ENCODE assay signal across 8 cellular contexts in the genomic region with DNA sequence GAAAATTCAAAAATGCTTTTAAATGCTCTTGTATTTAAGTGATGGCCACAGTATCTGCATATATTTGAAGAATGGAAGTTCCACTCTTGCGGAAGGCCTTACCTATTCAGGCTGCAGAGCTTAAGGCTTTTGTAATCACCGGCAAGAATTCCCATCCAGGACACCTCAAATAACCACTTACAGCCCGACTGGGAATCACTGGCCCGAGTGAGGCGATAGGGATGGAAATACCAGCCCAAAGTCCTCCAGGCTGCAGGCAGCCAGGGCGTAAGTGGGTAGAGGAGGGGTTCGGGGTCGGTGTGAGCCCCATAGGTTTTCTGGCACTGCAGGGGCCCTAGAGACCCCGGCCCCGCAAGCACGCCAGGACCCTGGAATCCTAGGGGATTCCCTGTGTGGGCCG. TPM values are rescaled to one million over a fixed set of nuclear protein-coding genes. Genes with fewer than 3 reads are reported as not detected.
DNase-seq lines count a peak whose midpoint lies in the region; ATAC-seq, FAIRE-seq and TF ChIP-seq lines count a peak whose summit lies in the region.

No MANE protein-coding gene starts in this region.

- peaks cover 0 to 4% of the 10 kb centered on the region in 2 experiments for H3K36me3 ChIP-seq in endothelial cell of umbilical vein (ENCODE audit: control insufficient read depth in 2 of 2, extremely low read depth in 1 of 2, insufficient read depth in 2 of 2, low read length in 2 of 2)
- H3K36me3 ChIP-seq in neuronal stem cell (replicated peaks in 1 of 2; ENCODE audit: control insufficient read depth in 2 of 2, insufficient read depth in 2 of 2, low read length in 2 of 2): peaks cover 0 to 17% of the 10 kb centered on the region in 2 donors

- H2AFZ ChIP-seq in endothelial cell of umbilical vein (ENCODE audit: low read depth, low read length) (peak overlapping the region; percentile 22), neuronal stem cell (ENCODE audit: low read length) (peak overlapping the region; percentile 96)

- H3K27ac ChIP-seq in endothelial cell of umbilical vein (ENCODE audit: insufficient read depth, low read depth, low read length) (peak overlapping the region; percentile 89), neuronal stem cell (replicated peaks; ENCODE audit: low read length) (no peak overlapping the region)

- dilution Hi-C loops in endothelial cell of umbilical vein (cut with MboI; ENCODE audit: extremely low pct_ligation_motif_present, low sequenced_read_pairs): no loop called here

- TSS peak; percentile 67 for BruUV-seq in endothelial cell of umbilical vein (replicated peaks; lab: Mats Ljungman, UMichigan)

- POLR2A ChIA-PET in endothelial cell of umbilical vein (lab: Charles Lee): interaction anchor here (1.2 kb wide), 1 partner anchor 13 kb away, joined by 3 read pairs; no protein-coding TSS in a partner anchor

- intact Hi-C loops in endothelial cell of umbilical vein (cut with micrococcal nuclease): loop anchor here (1.0 to 5.0 kb wide), 6 partner anchors 13 to 164 kb away; partner anchors contain the start of gene CMTM8

- H3K4me2 ChIP-seq in endothelial cell of umbilical vein (ENCODE audit: insufficient read depth, low read length) (peak overlapping the region; percentile 70), neuronal stem cell (ENCODE audit: insufficient read depth, low read length, poor library complexity, severe bottlenecking) (peak overlapping the region; percentile 55)

- H3K9me1 ChIP-seq in endothelial cell of umbilical vein (replicated peaks; ENCODE audit: control insufficient read depth, extremely low read depth, insufficient read depth, low read length): no peaks in the 10 kb centered on the region

- H3K9me3 ChIP-seq in endothelial cell of umbilical vein (replicated peaks; ENCODE audit: control insufficient read depth, insufficient read depth, low read length): no peaks in the 10 kb centered on the region
- H3K9me3 ChIP-seq in neuronal stem cell (replicated peaks in 1 of 2; ENCODE audit: control insufficient read depth in 2 of 2, insufficient read depth in 1 of 2, low read depth in 1 of 2, low read length in 2 of 2): no peaks in the 10 kb centered on the region

- no CpG with 5 or more reads among the region's 12 CpGs for WGBS in neuronal stem cell (ENCODE audit: extremely low coverage in 2 of 2, insufficient read length in 2 of 2, insufficient replicate concordance in 1 of 2), 2 donors

- H3K18ac ChIP-seq in neuronal stem cell (ENCODE audit: low read length): peak overlapping the region; percentile 92

- in situ Hi-C loops in KBM-7 (cut with MboI; ENCODE audit: low pct_unique_long_range_greater_than_20kb, low sequenced_read_pairs): no loop called here

- H3K4ac ChIP-seq in neuronal stem cell (ENCODE audit: low read length): no peak overlapping the region

- peak overlapping the region; percentile 42 for H2BK15ac ChIP-seq in neuronal stem cell (ENCODE audit: low read length)

- H3K27me3 ChIP-seq in endothelial cell of umbilical vein (ENCODE audit: control insufficient read depth in 2 of 2, insufficient read depth in 2 of 2, low read length in 2 of 2) (no peaks in the 10 kb centered on the region), neuronal stem cell (ENCODE audit: control insufficient read depth in 3 of 3, insufficient read depth in 3 of 3, low read depth in 1 of 3, low read length in 3 of 3) (peaks cover 0 to 3% (median 0%) of the 10 kb centered on the region in 3 experiments)

- TF ChIP-seq CTCF in NB4 (IDR thresholded peaks at IDR 0.05; ENCODE audit: low read depth, low read length) (no peak), endothelial cell of umbilical vein (IDR thresholded peaks at IDR 0.05; ENCODE audit: extremely low read depth in 1 of 2, insufficient read depth in 1 of 2, low read depth in 1 of 2, low read length in 2 of 2) (no peak)

- H3K9ac ChIP-seq in endothelial cell of umbilical vein (replicated peaks; ENCODE audit: extremely low read depth, insufficient read depth, low read length) (peak overlapping the region; percentile 59), neuronal stem cell (ENCODE audit: low read depth, low read length, poor library complexity) (no peak overlapping the region)

- H3K4me1 ChIP-seq in endothelial cell of umbilical vein (ENCODE audit: control insufficient read depth, extremely low read depth, insufficient read depth, low read length) (peaks cover 34% of the 10 kb centered on the region), neuronal stem cell (ENCODE audit: control insufficient read depth in 2 of 2, insufficient read depth in 1 of 2, low read depth in 1 of 2, low read length in 2 of 2) (peaks cover 6 to 14% of the 10 kb centered on the region in 2 donors)

- H3K4me3 ChIP-seq in NB4 (ENCODE audit: low read depth, low read length): peak overlapping the region; percentile 64
- peak overlapping the region in 1 of 3 experiments; percentile 47 for H3K4me3 ChIP-seq in endothelial cell of umbilical vein (replicated peaks in 1 of 3; ENCODE audit: insufficient read depth in 1 of 3, low read depth in 1 of 3, low read length in 3 of 3)
- H3K4me3 ChIP-seq in neuronal stem cell (ENCODE audit: low read length in 2 of 2): peak overlapping the region in 1 of 2 donors; percentile 46

- TF ChIP-seq POLR2A in NB4 (IDR thresholded peaks at IDR 0.05; ENCODE audit: extremely low read depth, insufficient read length) (no peak), endothelial cell of umbilical vein (IDR thresholded peaks at IDR 0.05; ENCODE audit: low read depth, low read length) (no peak)

- no peak overlapping the region for H3K23ac ChIP-seq in neuronal stem cell (ENCODE audit: low read depth, low read length, poor library complexity)

- DNase-seq in NB4 (ENCODE audit: low read depth) (no peak), endothelial cell of umbilical vein (ENCODE audit: low read depth, low spot score) (no peak), neuronal stem cell (ENCODE audit: low spot score) (no peak), KBM-7 (no peak), NCI-H1930 (lab: John Stamatoyannopoulos, UW) (no peak)

- FAIRE-seq in endothelial cell of umbilical vein (lab: Jason Lieb, UNC): no peak

- H2BK12ac ChIP-seq in neuronal stem cell (ENCODE audit: low read length): no peak overlapping the region

- H4K20me1 ChIP-seq in endothelial cell of umbilical vein (replicated peaks; ENCODE audit: control insufficient read depth, extremely low read depth, insufficient read depth, low read length): no peaks in the 10 kb centered on the region

- no peak overlapping the region for H2BK120ac ChIP-seq in neuronal stem cell (ENCODE audit: low read depth, low read length)

- H4K91ac ChIP-seq in neuronal stem cell (ENCODE audit: low read depth, low read length, poor library complexity): no peak overlapping the region

- peaks cover 67% of the 10 kb centered on the region for H3K79me2 ChIP-seq in endothelial cell of umbilical vein (ENCODE audit: control insufficient read depth, insufficient read depth, low read length)

- no peak overlapping the region for H2BK5ac ChIP-seq in neuronal stem cell (ENCODE audit: low read length)

- H2AK5ac ChIP-seq in neuronal stem cell (ENCODE audit: low read depth, low read length): no peak overlapping the region

- no peaks in the 10 kb centered on the region for H3K79me1 ChIP-seq in neuronal stem cell (ENCODE audit: low read depth, low read length)

- no peak overlapping the region for H4K8ac ChIP-seq in neuronal stem cell (ENCODE audit: low read depth, low read length)

- CTCF ChIA-PET in endothelial cell of umbilical vein (lab: Charles Lee): interaction anchor here (0.8 to 4.1 kb wide), 5 partner anchors 10 to 105 kb away, joined by 3 to 41 read pairs (median 7); partner anchors contain the start of gene CMTM7

- ATAC-seq in GM19395 (IDR thresholded peaks at IDR 0.05; ENCODE audit: unreplicated experiment) (peak; percentile 27), GM19035 (IDR thresholded peaks at IDR 0.05; ENCODE audit: unreplicated experiment) (no peak), HG02852 (IDR thresholded peaks at IDR 0.05; ENCODE audit: unreplicated experiment) (no peak)

- H3K14ac ChIP-seq in neuronal stem cell (ENCODE audit: low read length): no peak overlapping the region

TF ChIP-seq in endothelial cell of umbilical vein, 7 proteins besides CTCF, POLR2A, EP300 and RAD21:
- TF ChIP-seq MYC (IDR thresholded peaks at IDR 0.05; ENCODE audit: low read depth, low read length): no peak
- no peak for TF ChIP-seq EZH2 (IDR thresholded peaks at IDR 0.05; ENCODE audit: borderline replicate concordance, low read depth, low read length, severe bottlenecking)
- no peak for TF ChIP-seq FOS (IDR thresholded peaks at IDR 0.05; ENCODE audit: borderline replicate concordance, insufficient read depth, low read length)
- no peak for TF ChIP-seq JUN (IDR thresholded peaks at IDR 0.05; ENCODE audit: borderline replicate concordance, insufficient read depth, insufficient read length, low read depth)
- TF ChIP-seq GATA2 (IDR thresholded peaks at IDR 0.05; ENCODE audit: insufficient read depth, insufficient read length, low read depth, low read length): no peak
- TF ChIP-seq POLR2AphosphoS5 (IDR thresholded peaks at IDR 0.05; ENCODE audit: insufficient read depth, low read depth, low read length): no peak
- TF ChIP-seq MAX (IDR thresholded peaks at IDR 0.05; ENCODE audit: insufficient read depth, insufficient read length): no peak

RNA-seq across cellular contexts. Expression of gene CMTM7, which starts 9.5 kb away (rescaled TPM):
- 44.7 and 47.1 TPM in 2 replicates for total RNA-seq in endothelial cell of umbilical vein
- polyA plus RNA-seq in endothelial cell of umbilical vein: 88.5 and 102 TPM in 2 replicates
- 57.7 and 60.0 TPM in 2 replicates for polyA plus RNA-seq in endothelial cell of umbilical vein (2011; cell fraction: cytosol; rRNA removed)
- 47.1 and 64.0 TPM in 2 replicates for polyA plus RNA-seq in endothelial cell of umbilical vein (2011; cell fraction: nucleus; rRNA removed)
- polyA plus RNA-seq in endothelial cell of umbilical vein (2012): 39.5 and 43.8 TPM in 2 replicates
- polyA minus RNA-seq in endothelial cell of umbilical vein: 38.6 and 44.4 TPM in 2 replicates
- not detected for polyA minus RNA-seq in endothelial cell of umbilical vein (2011; cell fraction: cytosol; rRNA and poly(A)+ RNA removed)
- 25.1 and 31.4 TPM in 2 replicates for polyA minus RNA-seq in endothelial cell of umbilical vein (2011; cell fraction: nucleus; rRNA and poly(A)+ RNA removed)
- 48.3 TPM for polyA plus RNA-seq in neuronal stem cell (2013, experiment 1 of 2)
- 46.3 TPM for polyA plus RNA-seq in neuronal stem cell (2013, experiment 2 of 2)
